In the genomic region with DNA sequence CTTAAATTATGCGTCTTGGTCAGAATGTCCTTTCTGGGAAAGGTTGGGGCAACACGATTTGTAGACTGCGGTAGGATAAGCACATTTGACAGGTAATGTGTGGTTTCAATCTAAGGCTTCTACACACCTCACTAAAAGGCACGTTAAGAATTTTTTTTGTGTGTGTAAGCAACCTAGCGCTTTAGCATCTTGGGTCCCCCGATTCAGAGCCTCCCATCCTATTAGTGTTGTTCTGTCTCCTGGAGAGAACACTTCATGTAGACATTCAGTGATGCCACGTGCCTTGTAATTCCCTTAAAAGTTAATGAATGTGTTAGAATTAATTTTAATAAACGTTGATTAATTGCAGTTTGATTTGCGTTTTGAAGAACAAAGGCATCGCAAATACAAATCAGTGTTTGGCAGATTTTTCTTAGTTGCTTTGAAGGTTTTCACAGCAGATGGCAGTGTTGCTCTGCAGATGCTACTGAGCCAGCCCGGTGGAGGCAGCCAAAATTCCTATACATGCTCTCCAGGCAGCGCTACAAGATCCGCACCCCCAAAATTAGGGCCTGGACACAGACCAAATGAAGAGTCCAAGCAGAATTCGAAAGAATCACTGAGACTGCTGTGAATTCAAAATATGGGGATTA, we compare ENCODE assay signal across 9 cellular contexts.
DNase-seq lines count a peak whose midpoint lies in the region; ATAC-seq, FAIRE-seq and TF ChIP-seq lines count a peak whose summit lies in the region.
"Had no signal": no experiment of that assay in that cellular context is flagged by ENCODE, and none has a peak within 500 bp of the region (broad histone marks: within the 10 kb centered on the region; RNA-seq: fewer than 3 reads in every experiment).

No MANE protein-coding gene starts in this region.

- TF ChIP-seq CTCF in pancreas (IDR thresholded peaks at IDR 0.05) = peak in 1 of 4 donors; percentile 13

- no peaks in the 10 kb centered on the region for H3K9me3 ChIP-seq in pancreas

- no peaks in the 10 kb centered on the region for H3K27me3 ChIP-seq in pancreas

- no peaks in the 10 kb centered on the region for H3K9me3 Mint-ChIP-seq in activated CD4-positive, alpha-beta T cell treated with anti-CD3 and anti-CD28 coated beads, Interleukin-2, amount 10 ng/mL, durations not matched to agents 7 days and 5 days
- H3K9me3 Mint-ChIP-seq: activated naive CD8-positive, alpha-beta T cell treated with anti-CD3 and anti-CD28 coated beads, Interleukin-2, amount 10 ng/mL, durations not matched to agents 7 days and 5 days had no signal

- H3K27ac ChIP-seq in pancreas = no peak overlapping the region

- ATAC-seq in pancreas = peak in 3 of 4 donors; percentile 65 to 82 (median 73)
- ATAC-seq in GM18858 (IDR thresholded peaks at IDR 0.05; ENCODE audit: unreplicated experiment) = no peak
- ATAC-seq in HG03039 (IDR thresholded peaks at IDR 0.05; ENCODE audit: unreplicated experiment) = no peak

- H3K27ac Mint-ChIP-seq in activated CD4-positive, alpha-beta T cell treated with anti-CD3 and anti-CD28 coated beads, Interleukin-2, amount 10 ng/mL, durations not matched to agents 7 days and 5 days = no peak overlapping the region

- H3K36me3 Mint-ChIP-seq in activated CD4-positive, alpha-beta T cell treated with anti-CD3 and anti-CD28 coated beads, Interleukin-2, amount 10 ng/mL, durations not matched to agents 7 days and 5 days (ENCODE audit: low read depth) = no peaks in the 10 kb centered on the region
- H3K36me3 Mint-ChIP-seq: activated naive CD8-positive, alpha-beta T cell treated with anti-CD3 and anti-CD28 coated beads, Interleukin-2, amount 10 ng/mL, durations not matched to agents 7 days and 5 days had no signal

- FAIRE-seq in pancreas (lab: Jason Lieb, UNC) = no peak

- H3K4me1 Mint-ChIP-seq in activated CD4-positive, alpha-beta T cell treated with anti-CD3 and anti-CD28 coated beads, Interleukin-2, amount 10 ng/mL, durations not matched to agents 7 days and 5 days = no peaks in the 10 kb centered on the region
- H3K4me1 Mint-ChIP-seq: activated naive CD8-positive, alpha-beta T cell treated with anti-CD3 and anti-CD28 coated beads, Interleukin-2, amount 10 ng/mL, durations not matched to agents 7 days and 5 days had no signal

- H3K4me3 Mint-ChIP-seq in activated CD4-positive, alpha-beta T cell treated with anti-CD3 and anti-CD28 coated beads, Interleukin-2, amount 10 ng/mL, durations not matched to agents 7 days and 5 days = no peak overlapping the region
- H3K4me3 Mint-ChIP-seq: activated naive CD8-positive, alpha-beta T cell treated with anti-CD3 and anti-CD28 coated beads, Interleukin-2, amount 10 ng/mL, durations not matched to agents 7 days and 5 days had no signal

- CTCF ChIA-PET in activated CD4-positive, alpha-beta T cell treated with anti-CD3 and anti-CD28 coated beads, Interleukin-2, amount 10 ng/mL, durations not matched to agents 7 days and 5 days (lab: Charles Lee) = no interaction called here

- no peak overlapping the region for H3K4me3 ChIP-seq in pancreas

- H3K27me3 Mint-ChIP-seq in activated CD4-positive, alpha-beta T cell treated with anti-CD3 and anti-CD28 coated beads, Interleukin-2, amount 10 ng/mL, durations not matched to agents 7 days and 5 days = peaks cover 4% of the 10 kb centered on the region

- intact Hi-C loops in pancreas (cut with DNase I) = no loop called here

- peak; percentile 7 for DNase-seq in activated CD4-positive, alpha-beta T cell treated with anti-CD3 and anti-CD28 coated beads, Interleukin-2, amount 10 ng/mL, durations not matched to agents 7 days and 5 days
- no peak for DNase-seq in activated CD4-positive, alpha-beta T cell treated with anti-CD3 and anti-CD28 coated beads for 1 hour
- DNase-seq in KBM-7 (peak; percentile 66), SHP77 treated with DMSO at 0.1 percent for 48 hours (lab: John Stamatoyannopoulos, UW) (peak; percentile 34), fibroblast of peridontal ligament (ENCODE audit: extremely low read depth) (peak; percentile 8), pancreas (peak in 1 of 6 donors; percentile 20)
- DNase-seq: activated naive CD8-positive, alpha-beta T cell treated with anti-CD3 and anti-CD28 coated beads, Interleukin-2, amount 10 ng/mL, durations not matched to agents 7 days and 5 days had no signal

- H3K4me1 ChIP-seq in pancreas = no peaks in the 10 kb centered on the region

- H3K36me3 ChIP-seq in pancreas = no peaks in the 10 kb centered on the region

- 19% methylated on average over 14 of the region's 14 CpGs for WGBS in pancreas, 2 donors

- POLR2A ChIA-PET in activated CD4-positive, alpha-beta T cell treated with anti-CD3 and anti-CD28 coated beads, Interleukin-2, amount 10 ng/mL, durations not matched to agents 7 days and 5 days (lab: Charles Lee) = no interaction called here

- in situ Hi-C loops in KBM-7 (cut with MboI; ENCODE audit: low pct_unique_long_range_greater_than_20kb, low sequenced_read_pairs) = no loop called here

Comparison
In these comparisons a context has a peak if more than half of its experiments do, and no peak if none do; other contexts are left out.
1. ATAC-seq: peak in pancreas (3 of 4); none in GM18858 (single experiment) and HG03039 (single experiment).